25 cellular contexts compared by ENCODE assay signal in genomic region chr21:32281531-32281930, GRCh38. TPM values are rescaled to one million over a fixed set of nuclear protein-coding genes. Genes with fewer than 3 reads are reported as not detected.
DNase-seq lines count a peak whose midpoint lies in the region; ATAC-seq, FAIRE-seq and TF ChIP-seq lines count a peak whose summit lies in the region.
"Had no signal": no experiment of that assay in that cellular context is flagged by ENCODE, and none has a peak within 500 bp of the region (broad histone marks: within the 10 kb centered on the region; RNA-seq: fewer than 3 reads in every experiment).

No MANE protein-coding gene starts in this region.

- no peak for FAIRE-seq in GM12892 (lab: Jason Lieb, UNC)
- FAIRE-seq: D721Med, GM12891, GM19239, H54, HTR-8/SVneo, K562 had no signal

- no peak for ATAC-seq in sciatic nerve
- ATAC-seq: K562, PC-3 had no signal

- DNase-seq in ELR (ENCODE audit: low read depth) (peak; percentile 22), amniotic epithelial cell (ENCODE audit: low read depth) (peak; percentile 33), kidney tubule cell (ENCODE audit: low spot score) (peak; percentile 20), sciatic nerve (ENCODE audit: low spot score) (no peak), GM12892 (ENCODE audit: insufficient read length) (no peak), HK-2 (ENCODE audit: unreplicated experiment) (no peak)
- DNase-seq in activated CD8-positive, alpha-beta memory T cell treated with anti-CD3 and anti-CD28 coated beads for 24 hours = no peak
- DNase-seq: CD4-positive, CD25-positive, alpha-beta regulatory T cell; GDM1; Kasumi-1; MG63; NCI-H2029; NCI-H446 treated with DMSO at 0.1 percent for 48 hours; NCI-H526; NCI-H82; NK-92 treated with Interleukin-12 subunit alpha and Interleukin-12 subunit beta, amount 100 ng/mL, for 24 hours; PC-3; SK-N-SH; SW 1271 had no signal

- no peak for TF ChIP-seq POLR2A in GM12892 (IDR thresholded peaks at IDR 0.05; ENCODE audit: low read depth, low read length)

- intact Hi-C loops in sciatic nerve (cut with DNase I) = no loop called here

RNA-seq across cellular contexts. Expression of gene MIS18A, which starts 2.7 kb away (rescaled TPM):
- total RNA-seq in sciatic nerve = 6.6 TPM
- 15.7 TPM for polyA plus RNA-seq in GM12892 (2012; ENCODE audit: missing spikeins)

RNA-seq across cellular contexts. Expression of gene MRAP, which starts 17.1 kb away (rescaled TPM):
- total RNA-seq in sciatic nerve = 5.8 TPM
- not detected for polyA plus RNA-seq in GM12892 (2012; ENCODE audit: missing spikeins)
- total RNA-seq: CD4-positive, CD25-positive, alpha-beta regulatory T cell; K562; PC-3 had no signal
- polyA plus RNA-seq: CD4-positive, CD25-positive, alpha-beta regulatory T cell; SK-N-SH had no signal

Comparison
In these comparisons a context has a peak if more than half of its experiments do, and no peak if none do; other contexts are left out.
1. DNase-seq: peak in ELR (single experiment), amniotic epithelial cell (single experiment) and kidney tubule cell (single experiment); none in sciatic nerve (single experiment), activated CD8-positive, alpha-beta memory T cell treated with anti-CD3 and anti-CD28 coated beads for 24 hours (single experiment), GM12892 (single experiment) and HK-2 (single experiment).